ENCODE assay signal across 8 cellular contexts in genomic region chr2:10057231-10058107, GRCh38. TPM values are rescaled to one million over a fixed set of nuclear protein-coding genes. Genes with fewer than 3 reads are reported as not detected.
DNase-seq lines count a peak whose midpoint lies in the region; ATAC-seq, FAIRE-seq and TF ChIP-seq lines count a peak whose summit lies in the region.

No MANE protein-coding gene starts in this region.

- H3K27ac ChIP-seq in BLaER1 (no peak overlapping the region), HUES48 (ENCODE audit: low read depth, low read length) (peak overlapping the region; percentile 63), adrenal gland (peak overlapping the region in 3 of 5 donors; percentile 17 to 70 (median 56)), small intestine (ENCODE audit: low read depth in 1 of 2, low read length in 1 of 2) (peak overlapping the region; percentile 21 to 83)
- H3K27ac ChIP-seq in effector memory CD4-positive, alpha-beta T cell (ENCODE audit: insufficient read depth, low read length, poor library complexity, severe bottlenecking) = no peak overlapping the region

- DNase-seq in adrenal gland = peak in 6 of 7 donors; percentile 54 to 72 (median 64)
- DNase-seq in hepatic stellate cell (ENCODE audit: low spot score) = peak; percentile 83
- peak; percentile 60 for DNase-seq in small intestine
- DNase-seq in effector memory CD4-positive, alpha-beta T cell = no peak
- no peak for DNase-seq in AML-193 (lab: John Stamatoyannopoulos, UW)

- no peak for FAIRE-seq in small intestine (lab: Jason Lieb, UNC)

- peaks cover 29% of the 10 kb centered on the region for H4K20me1 ChIP-seq in BLaER1

- intact Hi-C loops in adrenal gland (cut with DNase I) = loop anchor here in 1 of 2 donors (10.0 kb wide), 1 partner anchor 243 kb away; no protein-coding TSS in a partner anchor

- H3K36me3 ChIP-seq in BLaER1 (peaks cover 31% of the 10 kb centered on the region), HUES48 (ENCODE audit: control insufficient read depth, insufficient read depth, low read length) (peaks cover 8% of the 10 kb centered on the region; the same call in 1 of the 2 replicates), adrenal gland (replicated peaks in 1 of 2) (peaks cover 0 to 16% of the 10 kb centered on the region in 2 donors), small intestine (ENCODE audit: control insufficient read depth in 2 of 2, insufficient read depth in 2 of 2, low read length in 2 of 2) (peaks cover 2 to 5% of the 10 kb centered on the region in 2 donors)
- peaks cover 20% of the 10 kb centered on the region for H3K36me3 ChIP-seq in effector memory CD4-positive, alpha-beta T cell (ENCODE audit: control insufficient read depth, insufficient read depth, low read length)

- no peak for TF ChIP-seq POLR2A in adrenal gland (IDR thresholded peaks at IDR 0.05)

- H3K4me2 ChIP-seq in BLaER1 = peak overlapping the region; percentile 78

- ATAC-seq in GM21390 (IDR thresholded peaks at IDR 0.05; ENCODE audit: unreplicated experiment) = no peak

- peak overlapping the region; percentile 38; the same call in 1 of the 2 replicates for H3K4me3 ChIP-seq in BLaER1
- peak overlapping the region; percentile 52 for H3K4me3 ChIP-seq in HUES48 (ENCODE audit: low read depth, low read length)
- H3K4me3 ChIP-seq in adrenal gland = peak overlapping the region in 1 of 4 donors; percentile 28
- no peak overlapping the region for H3K4me3 ChIP-seq in small intestine (ENCODE audit: low read depth in 1 of 2, low read length in 2 of 2)
- H3K4me3 ChIP-seq in effector memory CD4-positive, alpha-beta T cell (ENCODE audit: insufficient read depth, low read depth, low read length, poor library complexity, severe bottlenecking) = no peak overlapping the region

- H3K27me3 ChIP-seq in BLaER1 = no peaks in the 10 kb centered on the region
- no peaks in the 10 kb centered on the region for H3K27me3 ChIP-seq in HUES48 (ENCODE audit: control insufficient read depth, insufficient read depth, low read length)
- H3K27me3 ChIP-seq in adrenal gland = no peaks in the 10 kb centered on the region
- H3K27me3 ChIP-seq in small intestine (ENCODE audit: control insufficient read depth in 2 of 2, insufficient read depth in 2 of 2, low read length in 2 of 2) = no peaks in the 10 kb centered on the region
- no peaks in the 10 kb centered on the region for H3K27me3 ChIP-seq in effector memory CD4-positive, alpha-beta T cell (replicated peaks; ENCODE audit: control insufficient read depth, insufficient read depth, low read length, poor library complexity, severe bottlenecking)

- H3K9ac ChIP-seq in BLaER1 (no peak overlapping the region), HUES48 (ENCODE audit: low read depth, low read length) (no peak overlapping the region)

- 9 to 24% (median 19%) methylated on average over 21 to 28 of the region's 28 CpGs for WGBS in adrenal gland, 4 donors
- 15 to 21% (median 20%) methylated on average over 24 to 28 of the region's 28 CpGs for WGBS in small intestine, 3 donors

- H3K9me3 ChIP-seq in BLaER1 = no peaks in the 10 kb centered on the region
- H3K9me3 ChIP-seq in HUES48 (ENCODE audit: control insufficient read depth, insufficient read depth, low read length) = no peaks in the 10 kb centered on the region
- no peaks in the 10 kb centered on the region for H3K9me3 ChIP-seq in adrenal gland (replicated peaks in 1 of 3)
- no peaks in the 10 kb centered on the region for H3K9me3 ChIP-seq in small intestine (ENCODE audit: control insufficient read depth, low read depth)
- H3K9me3 ChIP-seq in effector memory CD4-positive, alpha-beta T cell (ENCODE audit: control insufficient read depth, low read length) = no peaks in the 10 kb centered on the region

- H3K4me1 ChIP-seq in BLaER1 (peaks cover 53% of the 10 kb centered on the region), HUES48 (ENCODE audit: control insufficient read depth, insufficient read depth, low read length) (peaks cover 12% of the 10 kb centered on the region), adrenal gland (replicated peaks in 1 of 2) (peaks cover 0 to 10% of the 10 kb centered on the region in 2 donors), small intestine (ENCODE audit: control insufficient read depth in 2 of 2, insufficient read depth in 1 of 2, low read depth in 1 of 2, low read length in 1 of 2) (no peaks in the 10 kb centered on the region)
- no peaks in the 10 kb centered on the region for H3K4me1 ChIP-seq in effector memory CD4-positive, alpha-beta T cell (ENCODE audit: control insufficient read depth, insufficient read depth, low read length, poor library complexity, severe bottlenecking)

- TF ChIP-seq CTCF in adrenal gland (IDR thresholded peaks at IDR 0.05) = no peak

RNA-seq across cellular contexts. Expression of gene KLF11, which starts 14.1 kb away (rescaled TPM):
- 10 to 100 TPM; 20.9 to 75.7 (median 29.5) TPM for total RNA-seq in adrenal gland
- polyA plus RNA-seq in adrenal gland = 10 to 100 TPM in 1 of 3 donors, 1 to 10 TPM in 2; 6.8 to 21.5 (median 8.5) TPM
- 1 to 10 TPM; 1.8 to 7.5 (median 4.9) TPM for polyA plus RNA-seq in small intestine

RNA-seq across cellular contexts. Expression of gene CYS1, which starts 22.7 kb away (rescaled TPM):
- 1 to 10 TPM in 6 of 8 donors, under 1 TPM in 2; 0.18 to 3.6 (median 1.6) TPM for total RNA-seq in adrenal gland
- 1 to 10 TPM in 1 of 3 donors, under 1 TPM in 2; 0.05 to 1.1 (median 0.48) TPM for polyA plus RNA-seq in adrenal gland
- polyA plus RNA-seq in small intestine = under 1 TPM in 2 of 3 donors, not detected in 1; 0.54 to 0.76 TPM

Comparison
In these comparisons a context has a peak if more than half of its experiments do, and no peak if none do; other contexts are left out.
1. H3K27ac ChIP-seq: peak in HUES48 (single experiment), adrenal gland (3 of 5) and small intestine (2 of 2); none in BLaER1 (single experiment) and effector memory CD4-positive, alpha-beta T cell (single experiment).
2. H3K4me3 ChIP-seq: peak in BLaER1 (single experiment) and HUES48 (single experiment); none in small intestine (0 of 2) and effector memory CD4-positive, alpha-beta T cell (single experiment).
3. DNase-seq: peak in adrenal gland (6 of 7), hepatic stellate cell (single experiment) and small intestine (single experiment); none in effector memory CD4-positive, alpha-beta T cell (0 of 3) and AML-193 (0 of 2).